Comparison of ENCODE assay signal across 20 cellular contexts in genomic region chr16:70152578-70153302, GRCh38. TPM values are rescaled to one million over a fixed set of nuclear protein-coding genes. Genes with fewer than 3 reads are reported as not detected.
DNase-seq lines count a peak whose midpoint lies in the region; ATAC-seq, FAIRE-seq and TF ChIP-seq lines count a peak whose summit lies in the region.
"Had no signal": no experiment of that assay in that cellular context is flagged by ENCODE, and none has a peak within 500 bp of the region (broad histone marks: within the 10 kb centered on the region; RNA-seq: fewer than 3 reads in every experiment).

No MANE protein-coding gene starts in this region.

- in situ Hi-C loops in HepG2 (cut with HindIII; ENCODE audit: extremely low pct_ligation_motif_present, low pct_unique_long_range_greater_than_20kb), result no loop called here
- in situ Hi-C loops in gastrocnemius medialis (cut with MboI; ENCODE audit: low sequenced_read_pairs in 4 of 4), result loop anchor here in 1 of 4 donors (10.0 kb wide), 1 partner anchor 102 kb away; the partner anchor contains the start of gene EXOSC6

- no peaks in the 10 kb centered on the region for H4K20me1 ChIP-seq in HepG2 (ENCODE audit: insufficient read depth, low read length)

- H3K27ac Mint-ChIP-seq in T-helper 17 cell, result peak overlapping the region; percentile 56
- peak overlapping the region in 2 of 8 donors; percentile 5 to 23 for H3K27ac Mint-ChIP-seq in CD8-positive, alpha-beta memory T cell

- BruUV-seq in HepG2 (replicated peaks; lab: Mats Ljungman, UMichigan), result no TSS peak

- H3K4me1 ChIP-seq in HepG2 (ENCODE audit: insufficient read depth, low read length) (peaks cover 44% of the 10 kb centered on the region), gastrocnemius medialis (peaks cover 6 to 8% of the 10 kb centered on the region in 2 donors)
- H3K4me1 ChIP-seq in CD8-positive, alpha-beta memory T cell (ENCODE audit: insufficient read depth, low read length), result no peaks in the 10 kb centered on the region

- no peaks in the 10 kb centered on the region for H3K9me3 Mint-ChIP-seq in CD8-positive, alpha-beta memory T cell

- no peaks in the 10 kb centered on the region for H3K27me3 Mint-ChIP-seq in T-helper 17 cell
- H3K27me3 Mint-ChIP-seq in CD8-positive, alpha-beta memory T cell, result no peaks in the 10 kb centered on the region

- no peak overlapping the region for H2AFZ ChIP-seq in HepG2 (ENCODE audit: low read length)

- peak; percentile 76 for FAIRE-seq in HepG2 (lab: Jason Lieb, UNC)

- TF ChIP-seq EP300 in HepG2 (IDR thresholded peaks at IDR 0.05; ENCODE audit: low read depth in 2 of 2, low read length in 2 of 2), result peak in 1 of 2 experiments; percentile 63; a peak in 1 of 4 replicates
- no peak; the same call in 1 of the 2 replicates for TF ChIP-seq EP300 in HepG2 (CRISPR knock-in tag; IDR thresholded peaks at IDR 0.05; ENCODE audit: borderline replicate concordance)

- H3K4me3 Mint-ChIP-seq in T-helper 17 cell, result no peak overlapping the region
- H3K4me3 Mint-ChIP-seq in CD8-positive, alpha-beta memory T cell, result no peak overlapping the region

- peak; percentile 29; the same call in 1 of the 2 replicates for TF ChIP-seq RAD21 in HepG2 (CRISPR knock-in tag; IDR thresholded peaks at IDR 0.05)

- H3K79me2 ChIP-seq in HepG2 (ENCODE audit: insufficient read depth, low read length), result no peaks in the 10 kb centered on the region

- POLR2A ChIA-PET in HepG2 (lab: Yijun Ruan, JAX), result interaction anchor here (1.2 to 2.9 kb wide), 7 partner anchors 9 to 147 kb away, joined by 3 to 17 read pairs (median 7); partner anchors contain the start of genes AARS1, DDX19B, EXOSC6 and PDPR
- POLR2A ChIA-PET in CD8-positive, alpha-beta memory T cell (lab: Charles Lee), result no interaction called here

- 0 out of 2 replicates have a peak, but pooled peaks have one; percentile 13 for TF ChIP-seq CTCF in HepG2 (CRISPR knock-in tag; IDR thresholded peaks at IDR 0.05)
- TF ChIP-seq CTCF in gastrocnemius medialis (IDR thresholded peaks at IDR 0.05 in 4 of 5, conservative IDR thresholded peaks at IDR 0.05 in 1 of 5), result no peak

- CTCF ChIA-PET in HepG2 (lab: Yijun Ruan, JAX; ENCODE audit: low intra/inter-chr PET ratio, low total read pairs), result no interaction called here
- CTCF ChIA-PET in CD8-positive, alpha-beta memory T cell (lab: Charles Lee), result no interaction called here

- peaks cover 17% of the 10 kb centered on the region for H3K4me1 Mint-ChIP-seq in T-helper 17 cell
- H3K4me1 Mint-ChIP-seq in CD8-positive, alpha-beta memory T cell, result peaks cover 6 to 10% (median 9%) of the 10 kb centered on the region in 3 donors

- peak; percentile 11 for DNase-seq in GM03348 (ENCODE audit: low spot score)
- no peak for DNase-seq in T-helper 17 cell
- DNase-seq in HepG2 (ENCODE audit: low spot score), result peak; percentile 91
- no peak for DNase-seq in gastrocnemius medialis
- DNase-seq in CD8-positive, alpha-beta memory T cell, result no peak
- DNase-seq in stimulated activated naive CD4-positive, alpha-beta T cell treated with Interleukin-2 at 50 U/mL for 16 hours (lab: John Stamatoyannopoulos, UW), result no peak
- no peak for DNase-seq in glomerular visceral epithelial cell (ENCODE audit: extremely low spot score)
- DNase-seq: activated CD4-positive, alpha-beta T cell treated with anti-CD3 and anti-CD28 coated beads, Interleukin-2, amount 50 U/mL, for 1 hour; activated CD8-positive, alpha-beta memory T cell treated with anti-CD3 and anti-CD28 coated beads, Interleukin-2, amount 50 U/mL, for 48 hours; activated gamma-delta T cell; amygdala; caudate nucleus; effector CD4-positive, alpha-beta T cell; Karpas-422; mesendoderm; NCI-H1092 treated with DMSO at 0.1 percent for 48 hours; NCI-H2029 treated with DMSO at 0.1 percent for 48 hours; NCI-H524 had no signal

- H3K36me3 ChIP-seq in HepG2 (replicated peaks in 1 of 2; ENCODE audit: control insufficient read depth in 1 of 2, insufficient read depth in 2 of 2, low read length in 2 of 2), result peaks cover 10 to 47% of the 10 kb centered on the region in 2 experiments
- H3K36me3 ChIP-seq in gastrocnemius medialis, result peaks cover 0 to 90% of the 10 kb centered on the region in 2 donors
- peaks cover 51% of the 10 kb centered on the region for H3K36me3 ChIP-seq in CD8-positive, alpha-beta memory T cell (ENCODE audit: insufficient read depth, low read length)

- TF ChIP-seq POLR2A in HepG2 (IDR thresholded peaks at IDR 0.05; ENCODE audit: insufficient read depth in 1 of 2, low read depth in 2 of 2, low read length in 2 of 2) (0 out of 4 replicates have a peak, but pooled peaks of 1 of the 2 experiments have one; percentile 20), gastrocnemius medialis (IDR thresholded peaks at IDR 0.05) (no peak)

- H3K4me3 ChIP-seq in HepG2 (replicated peaks in 1 of 3; ENCODE audit: insufficient read depth in 1 of 3, low read depth in 2 of 3, low read length in 3 of 3), result peak overlapping the region in 2 of 3 experiments; percentile 24 to 57; a peak in 4 of 6 replicates
- H3K4me3 ChIP-seq in gastrocnemius medialis, result no peak overlapping the region
- no peak overlapping the region for H3K4me3 ChIP-seq in CD8-positive, alpha-beta memory T cell (ENCODE audit: low read length)
- H3K4me3 ChIP-seq: thoracic aorta had no signal

- H3K9me3 ChIP-seq in T-helper 17 cell (ENCODE audit: control insufficient read depth, low read length, poor library complexity, severe bottlenecking), result no peaks in the 10 kb centered on the region
- H3K9me3 ChIP-seq in HepG2 (ENCODE audit: low read length), result no peaks in the 10 kb centered on the region
- no peaks in the 10 kb centered on the region for H3K9me3 ChIP-seq in gastrocnemius medialis
- H3K9me3 ChIP-seq in CD8-positive, alpha-beta memory T cell (ENCODE audit: low read length), result no peaks in the 10 kb centered on the region
- H3K9me3 ChIP-seq: thoracic aorta had no signal

- ATAC-seq in T-helper 17 cell (no peak), HepG2 (peak; percentile 73), gastrocnemius medialis (no peak), HG03571 (IDR thresholded peaks at IDR 0.05; ENCODE audit: unreplicated experiment) (no peak)

- H3K27me3 ChIP-seq in HepG2 (ENCODE audit: control insufficient read depth in 1 of 2, insufficient read depth in 2 of 2, low read length in 2 of 2) (no peaks in the 10 kb centered on the region), gastrocnemius medialis (no peaks in the 10 kb centered on the region)
- no peaks in the 10 kb centered on the region for H3K27me3 ChIP-seq in CD8-positive, alpha-beta memory T cell (ENCODE audit: insufficient read depth, low read length, poor library complexity, severe bottlenecking)

- peak overlapping the region; percentile 68 for H3K9ac ChIP-seq in HepG2 (ENCODE audit: insufficient read depth, low read depth, low read length)

- peak overlapping the region; percentile 84 for H3K4me2 ChIP-seq in HepG2 (ENCODE audit: low read depth, low read length)

- intact Hi-C loops in HepG2 (cut with micrococcal nuclease; ENCODE audit: unreplicated experiment), result loop anchor here (2.0 to 10.0 kb wide), 3 partner anchors 34 to 100 kb away; partner anchors contain the start of gene EXOSC6
- intact Hi-C loops in gastrocnemius medialis (cut with DNase I; ENCODE audit: low total_unique reads), result no loop called here

- 24% methylated on average over 13 of the region's 13 CpGs for WGBS in HepG2 (ENCODE audit: low lambda C conversion rate)

- peak overlapping the region; percentile 84 for H3K27ac ChIP-seq in HepG2 (ENCODE audit: extremely low read length, insufficient read depth, low read length)
- peak overlapping the region; percentile 2 to 31 (median 4) for H3K27ac ChIP-seq in gastrocnemius medialis
- no peak overlapping the region for H3K27ac ChIP-seq in CD8-positive, alpha-beta memory T cell (ENCODE audit: low read depth, low read length)
- H3K27ac ChIP-seq: thoracic aorta had no signal

- H3K36me3 Mint-ChIP-seq in T-helper 17 cell (ENCODE audit: low read depth), result peaks cover 42% of the 10 kb centered on the region
- H3K36me3 Mint-ChIP-seq in CD8-positive, alpha-beta memory T cell, result peaks cover 15 to 62% (median 34%) of the 10 kb centered on the region in 3 donors

RNA-seq across cellular contexts. Expression of gene CLEC18C, which starts 20.8 kb away (rescaled TPM):
- total RNA-seq in T-helper 17 cell, result 1 to 10 TPM in 1 of 2 donors, under 1 TPM in 1; 0.44 to 1.3 TPM
- 0.13 and 0.15 TPM in 2 replicates for total RNA-seq in HepG2 (2016; rRNA removed; fragmentation: Illumina TruSeq; extraction: Trizol)
- not detected in 2 replicates for total RNA-seq in HepG2 (2016; cell fraction: cytosol; rRNA removed; fragmentation: Illumina TruSeq; extraction: Trizol; ENCODE audit: low read depth)
- not detected in 2 replicates for total RNA-seq in HepG2 (2016; cell fraction: insoluble cytoplasmic fraction; rRNA removed; fragmentation: Illumina TruSeq; extraction: Trizol)
- total RNA-seq in HepG2 (2016; cell fraction: membrane; rRNA removed; fragmentation: Illumina TruSeq; extraction: Trizol), result not detected in 2 replicates
- total RNA-seq in HepG2 (2016; cell fraction: nucleus; rRNA removed; fragmentation: Illumina TruSeq; extraction: Trizol), result 0.66 TPM in 1 of 2 replicates, not detected in the other
- polyA plus RNA-seq in HepG2 (2011; rRNA removed), result 0.29 and 0.50 TPM in 2 replicates
- 0.13 and 0.29 TPM in 2 replicates for polyA plus RNA-seq in HepG2 (2011; cell fraction: cytosol; rRNA removed)
- 2.9 and 3.6 TPM in 2 replicates for polyA plus RNA-seq in HepG2 (2011; cell fraction: nucleus; rRNA removed)
- 0.28 and 0.29 TPM in 2 replicates for polyA plus RNA-seq in HepG2 (2012)
- polyA plus RNA-seq in HepG2 (2016; cell fraction: cytosol; fragmentation: Illumina TruSeq; extraction: Trizol; ENCODE audit: low read depth), result not detected in 2 replicates
- not detected in 2 replicates for polyA plus RNA-seq in HepG2 (2016; cell fraction: insoluble cytoplasmic fraction; fragmentation: Illumina TruSeq; extraction: Trizol; ENCODE audit: low read depth)
- polyA plus RNA-seq in HepG2 (2016; cell fraction: membrane; fragmentation: Illumina TruSeq; extraction: Trizol; ENCODE audit: low read depth), result not detected in 2 replicates
- 0.59 TPM in 1 of 2 replicates, not detected in the other for polyA plus RNA-seq in HepG2 (2016; cell fraction: nucleus; fragmentation: Illumina TruSeq; extraction: Trizol; ENCODE audit: insufficient read depth, low read depth)
- 0.37 and 2.3 TPM in 2 replicates for polyA minus RNA-seq in HepG2 (2011; rRNA and poly(A)+ RNA removed; ENCODE audit: low replicate concordance)
- polyA minus RNA-seq in HepG2 (2011; cell fraction: cytosol; rRNA and poly(A)+ RNA removed), result not detected in 2 replicates
- 1.2 and 3.0 TPM in 2 replicates for polyA minus RNA-seq in HepG2 (2011; cell fraction: nucleus; rRNA and poly(A)+ RNA removed)
- under 1 TPM in 3 of 4 donors, not detected in 1; 0.18 to 0.49 (median 0.41) TPM for total RNA-seq in gastrocnemius medialis
- under 1 TPM; 0.42 to 0.79 TPM for total RNA-seq in CD8-positive, alpha-beta memory T cell
- not detected for polyA plus RNA-seq in CD8-positive, alpha-beta memory T cell

RNA-seq across cellular contexts. Expression of gene PDPR, which starts 38.6 kb away (rescaled TPM):
- total RNA-seq in T-helper 17 cell (10 to 100 TPM; 35.0 to 35.6 TPM), HepG2 (2016; rRNA removed; fragmentation: Illumina TruSeq; extraction: Trizol) (7.2 and 19.5 TPM in 2 replicates), gastrocnemius medialis (10 to 100 TPM; 20.2 to 25.4 (median 22.8) TPM)
- total RNA-seq in HepG2 (2016; cell fraction: cytosol; rRNA removed; fragmentation: Illumina TruSeq; extraction: Trizol; ENCODE audit: low read depth), result 4.1 and 4.7 TPM in 2 replicates
- 6.8 and 18.8 TPM in 2 replicates for total RNA-seq in HepG2 (2016; cell fraction: insoluble cytoplasmic fraction; rRNA removed; fragmentation: Illumina TruSeq; extraction: Trizol)
- total RNA-seq in HepG2 (2016; cell fraction: membrane; rRNA removed; fragmentation: Illumina TruSeq; extraction: Trizol), result 3.9 TPM in 2 replicates
- total RNA-seq in HepG2 (2016; cell fraction: nucleus; rRNA removed; fragmentation: Illumina TruSeq; extraction: Trizol), result 25.7 and 29.8 TPM in 2 replicates
- 29.9 and 30.6 TPM in 2 replicates for polyA plus RNA-seq in HepG2 (2011; rRNA removed)
- polyA plus RNA-seq in HepG2 (2011; cell fraction: cytosol; rRNA removed), result 18.1 and 18.9 TPM in 2 replicates
- polyA plus RNA-seq in HepG2 (2011; cell fraction: nucleus; rRNA removed), result 46.6 and 49.7 TPM in 2 replicates
- 17.6 and 18.4 TPM in 2 replicates for polyA plus RNA-seq in HepG2 (2012)
- 0.85 and 0.92 TPM in 2 replicates for polyA plus RNA-seq in HepG2 (2016; cell fraction: cytosol; fragmentation: Illumina TruSeq; extraction: Trizol; ENCODE audit: low read depth)
- 5.4 and 6.4 TPM in 2 replicates for polyA plus RNA-seq in HepG2 (2016; cell fraction: insoluble cytoplasmic fraction; fragmentation: Illumina TruSeq; extraction: Trizol; ENCODE audit: low read depth)
- 1.9 TPM in 2 replicates for polyA plus RNA-seq in HepG2 (2016; cell fraction: membrane; fragmentation: Illumina TruSeq; extraction: Trizol; ENCODE audit: low read depth)
- 41.4 and 43.2 TPM in 2 replicates for polyA plus RNA-seq in HepG2 (2016; cell fraction: nucleus; fragmentation: Illumina TruSeq; extraction: Trizol; ENCODE audit: insufficient read depth, low read depth)
- 61.1 and 96.4 TPM in 2 replicates for polyA minus RNA-seq in HepG2 (2011; rRNA and poly(A)+ RNA removed; ENCODE audit: low replicate concordance)
- 25.1 and 32.3 TPM in 2 replicates for polyA minus RNA-seq in HepG2 (2011; cell fraction: cytosol; rRNA and poly(A)+ RNA removed)
- 50.5 and 53.6 TPM in 2 replicates for polyA minus RNA-seq in HepG2 (2011; cell fraction: nucleus; rRNA and poly(A)+ RNA removed)
- 10 to 100 TPM; 21.1 to 21.8 TPM for total RNA-seq in CD8-positive, alpha-beta memory T cell
- 11.5 TPM for polyA plus RNA-seq in CD8-positive, alpha-beta memory T cell

Comparison
In these comparisons a context has a peak if more than half of its experiments do, and no peak if none do; other contexts are left out.
1. DNase-seq: peak in GM03348 (single experiment) and HepG2 (single experiment); none in T-helper 17 cell (0 of 3), gastrocnemius medialis (0 of 2), CD8-positive, alpha-beta memory T cell (0 of 5), stimulated activated naive CD4-positive, alpha-beta T cell treated with Interleukin-2 at 50 U/mL for 16 hours (single experiment) and glomerular visceral epithelial cell (single experiment).
2. H3K4me3 ChIP-seq: peak in HepG2 (2 of 3); none in gastrocnemius medialis (0 of 4) and CD8-positive, alpha-beta memory T cell (single experiment).